13 cellular contexts compared by ENCODE assay signal in genomic region chr2:157442636-157443035, GRCh38. TPM values are rescaled to one million over a fixed set of nuclear protein-coding genes. Genes with fewer than 3 reads are reported as not detected.
A peak's percentile ranks its signal among the peaks of the same experiment; 100 is the strongest.
DNase-seq lines count a peak whose midpoint lies in the region; ATAC-seq and TF ChIP-seq lines count a peak whose summit lies in the region.
"Had no signal": no experiment of that assay in that cellular context is flagged by ENCODE, and none has a peak within 500 bp of the region (broad histone marks: within the 10 kb centered on the region; RNA-seq: fewer than 3 reads in every experiment).

No MANE protein-coding gene starts in this region.

- no peaks in the 10 kb centered on the region for H4K20me1 ChIP-seq in OCI-LY7 (ENCODE audit: insufficient read depth, low read length)

- CTCF ChIA-PET in OCI-LY7 (lab: Charles Lee; ENCODE audit: unreplicated experiment): no interaction called here

- no peak for ATAC-seq in activated T-cell treated with anti-CD3 and anti-CD28 coated beads, Interleukin-2, amount 50 U/mL, for 4 hours
- no peak for ATAC-seq in effector memory CD8-positive, alpha-beta T cell (replicated peaks)
- no peak for ATAC-seq in stimulated activated memory B cell treated with anti-CD40 and anti-IgM and Interleukin-4, amounts not matched to agents 10 μg/mL and 1 μg/mL and 100 μg/mL, for 72 hours
- no peak for ATAC-seq in HG02610 (IDR thresholded peaks at IDR 0.05; ENCODE audit: unreplicated experiment)
- ATAC-seq: gastrocnemius medialis, HCT116 had no signal

- H3K4me3 Mint-ChIP-seq in activated T-cell treated with anti-CD3 and anti-CD28 coated beads, Interleukin-2, amount 50 U/mL, for 4 hours: peak overlapping the region; percentile 95
- H3K4me3 Mint-ChIP-seq in effector memory CD8-positive, alpha-beta T cell: peak overlapping the region; percentile 79 to 87
- H3K4me3 Mint-ChIP-seq in stimulated activated memory B cell treated with anti-CD40 and anti-IgM and Interleukin-4, amounts not matched to agents 10 μg/mL and 1 μg/mL and 100 μg/mL, for 72 hours: peak overlapping the region; percentile 90

- H3K4me3 ChIP-seq in OCI-LY7 (ENCODE audit: low read depth, low read length, poor library complexity, severe bottlenecking): peak overlapping the region; percentile 78

- no peak for DNase-seq in activated T-cell treated with anti-CD3 and anti-CD28 coated beads, Interleukin-2, amount 50 U/mL, for 4 hours
- no peak for DNase-seq in activated T-cell treated with anti-CD3 and anti-CD28 coated beads, Interleukin-2, amount 50 U/mL, for 48 hours
- peak; percentile 33 for DNase-seq in OCI-LY7 (ENCODE audit: low spot score)
- DNase-seq in effector memory CD8-positive, alpha-beta T cell: no peak
- DNase-seq in NOMO-1 treated with DMSO at 0.1 percent for 48 hours (lab: John Stamatoyannopoulos, UW; ENCODE audit: unreplicated experiment): no peak
- no peak for DNase-seq in superior temporal gyrus (ENCODE audit: extremely low spot score)
- DNase-seq: DMS 273 treated with DMSO at 0.1 percent for 48 hours; effector CD4-positive, alpha-beta T cell; gastrocnemius medialis had no signal

- H3K79me2 ChIP-seq in OCI-LY7 (ENCODE audit: insufficient read depth, low read depth, low read length): peaks cover 70% of the 10 kb centered on the region

- peak overlapping the region; percentile 88 for H3K4me2 ChIP-seq in OCI-LY7 (ENCODE audit: low read length)

- H3K27me3 Mint-ChIP-seq in activated T-cell treated with anti-CD3 and anti-CD28 coated beads, Interleukin-2, amount 50 U/mL, for 4 hours (ENCODE audit: low read depth): no peaks in the 10 kb centered on the region
- no peaks in the 10 kb centered on the region for H3K27me3 Mint-ChIP-seq in effector memory CD8-positive, alpha-beta T cell
- no peaks in the 10 kb centered on the region for H3K27me3 Mint-ChIP-seq in stimulated activated memory B cell treated with anti-CD40 and anti-IgM and Interleukin-4, amounts not matched to agents 10 μg/mL and 1 μg/mL and 100 μg/mL, for 72 hours

- H3K9me3 Mint-ChIP-seq in activated T-cell treated with anti-CD3 and anti-CD28 coated beads, Interleukin-2, amount 50 U/mL, for 4 hours: no peaks in the 10 kb centered on the region
- H3K9me3 Mint-ChIP-seq in effector memory CD8-positive, alpha-beta T cell: no peaks in the 10 kb centered on the region
- no peaks in the 10 kb centered on the region for H3K9me3 Mint-ChIP-seq in stimulated activated memory B cell treated with anti-CD40 and anti-IgM and Interleukin-4, amounts not matched to agents 10 μg/mL and 1 μg/mL and 100 μg/mL, for 72 hours

- H3K36me3 Mint-ChIP-seq in activated T-cell treated with anti-CD3 and anti-CD28 coated beads, Interleukin-2, amount 50 U/mL, for 4 hours (ENCODE audit: insufficient read depth): peaks cover 49% of the 10 kb centered on the region
- peaks cover 71% of the 10 kb centered on the region for H3K36me3 Mint-ChIP-seq in effector memory CD8-positive, alpha-beta T cell (ENCODE audit: insufficient read depth)
- peaks cover 62% of the 10 kb centered on the region for H3K36me3 Mint-ChIP-seq in stimulated activated memory B cell treated with anti-CD40 and anti-IgM and Interleukin-4, amounts not matched to agents 10 μg/mL and 1 μg/mL and 100 μg/mL, for 72 hours

- H3K36me3 ChIP-seq in OCI-LY7 (ENCODE audit: insufficient read depth, low read length): peaks cover 34% of the 10 kb centered on the region
- H3K36me3 ChIP-seq: ascending aorta, gastrocnemius medialis had no signal

- no peaks in the 10 kb centered on the region for H3K9me2 ChIP-seq in OCI-LY7 (ENCODE audit: insufficient read depth, low read length)

- POLR2A ChIA-PET in OCI-LY7 (lab: Charles Lee): interaction anchor here (1.0 to 2.4 kb wide), 7 partner anchors 15 to 78 kb away, joined by 3 to 42 read pairs (median 6); no protein-coding TSS in a partner anchor

- H3K4me1 ChIP-seq in OCI-LY7 (ENCODE audit: insufficient read depth, low read length, poor library complexity, severe bottlenecking): peaks cover 58% of the 10 kb centered on the region
- H3K4me1 ChIP-seq: ascending aorta, gastrocnemius medialis had no signal

- BruUV-seq in OCI-LY7 (replicated peaks; lab: Mats Ljungman, UMichigan): no TSS peak

- H2AFZ ChIP-seq in OCI-LY7 (ENCODE audit: low read length): peak overlapping the region; percentile 0; the same call in 1 of the 2 replicates

- H3K9me3 ChIP-seq in OCI-LY7 (ENCODE audit: low read length): no peaks in the 10 kb centered on the region
- H3K9me3 ChIP-seq: ascending aorta, gastrocnemius medialis had no signal

- H3K27ac ChIP-seq in OCI-LY7 (ENCODE audit: low read depth, low read length, poor library complexity, severe bottlenecking): peak overlapping the region; percentile 87
- H3K27ac ChIP-seq: ascending aorta had no signal

- H3K4me1 Mint-ChIP-seq in activated T-cell treated with anti-CD3 and anti-CD28 coated beads, Interleukin-2, amount 50 U/mL, for 4 hours (ENCODE audit: low read depth): peaks cover 43% of the 10 kb centered on the region
- H3K4me1 Mint-ChIP-seq in effector memory CD8-positive, alpha-beta T cell (ENCODE audit: low read depth in 2 of 2): peaks cover 39 to 41% of the 10 kb centered on the region in 2 donors
- H3K4me1 Mint-ChIP-seq in stimulated activated memory B cell treated with anti-CD40 and anti-IgM and Interleukin-4, amounts not matched to agents 10 μg/mL and 1 μg/mL and 100 μg/mL, for 72 hours: peaks cover 43% of the 10 kb centered on the region

- TF ChIP-seq CTCF in OCI-LY7 (conservative IDR thresholded peaks at IDR 0.05; ENCODE audit: low read length): no peak

- H3K27ac Mint-ChIP-seq in effector memory CD8-positive, alpha-beta T cell: peak overlapping the region; percentile 90 to 93
- H3K27ac Mint-ChIP-seq in stimulated activated memory B cell treated with anti-CD40 and anti-IgM and Interleukin-4, amounts not matched to agents 10 μg/mL and 1 μg/mL and 100 μg/mL, for 72 hours: peak overlapping the region; percentile 91

- intact Hi-C loops in OCI-LY7 (cut with micrococcal nuclease; ENCODE audit: unreplicated experiment): loop anchor here (5.0 kb wide), 1 partner anchor 1015 kb away; the partner anchor contains the start of genes CCDC148 and PKP4

RNA-seq across cellular contexts. Expression of gene CYTIP, which starts 1.3 kb away (rescaled TPM):
- 100 to 1,000 TPM; 183 to 207 (median 195) TPM for total RNA-seq in activated T-cell treated with anti-CD3 and anti-CD28 coated beads, Interleukin-2, amount 50 U/mL, for 4 hours
- total RNA-seq in OCI-LY7 (2014; rRNA removed; shearing (Covaris generic)): 49.2 and 53.0 TPM in 2 replicates
- total RNA-seq in OCI-LY7 (2022): 60.3 and 64.0 TPM in 2 replicates
